Comparison of ENCODE assay signal across 7 cellular contexts in the genomic region with DNA sequence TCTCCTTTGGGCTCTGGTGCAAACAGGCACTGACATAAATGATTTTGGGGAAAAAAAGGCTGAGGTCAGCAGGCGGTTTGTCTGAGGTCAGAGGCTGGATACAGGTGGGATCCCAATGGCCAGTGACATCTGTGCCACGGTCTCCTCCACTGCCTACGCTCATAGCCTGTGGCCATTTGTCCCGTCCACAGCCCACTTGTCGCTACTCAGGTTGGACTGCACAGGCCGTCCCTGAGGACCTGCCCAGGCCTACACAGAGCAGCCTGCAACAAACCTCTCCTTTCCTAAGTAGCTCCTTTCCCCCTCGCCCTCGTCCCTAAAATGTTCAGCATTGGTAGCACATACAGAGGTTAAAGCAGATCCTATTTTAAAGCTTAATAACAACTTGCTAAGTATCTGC.
"Had no signal": no experiment of that assay in that cellular context is flagged by ENCODE, and none has a peak within 500 bp of the region (broad histone marks: within the 10 kb centered on the region; RNA-seq: fewer than 3 reads in every experiment).

No MANE protein-coding gene starts in this region.

- H3K27ac ChIP-seq: HL-60 had no signal

- H3K9me3 ChIP-seq: HAP-1 had no signal

- FAIRE-seq: HepG2 had no signal

- H3K4me3 ChIP-seq: HAP-1 had no signal

- H3K4me1 ChIP-seq: HAP-1 had no signal

- H3K36me3 ChIP-seq: HAP-1 had no signal

- DNase-seq: GOT3, H7, KG1 had no signal

- ATAC-seq: HCT116, HepG2 had no signal
